Comparison of ENCODE assay signal across 1 cellular context in genomic region chr2:86440631-86441391, GRCh38.
TF ChIP-seq lines count a peak whose summit lies in the region.

KDM3A (plus strand) TSS chr2:86441371; CDS start chr2:86442048, 677 bp downstream.

TF ChIP-seq in HepG2, 621 proteins besides CTCF, POLR2A, EP300 and RAD21 (continued from another document and continues in another):
- TF ChIP-seq HMGXB4 (CRISPR knock-in tag; IDR thresholded peaks at IDR 0.05; ENCODE audit: borderline replicate concordance in 1 of 2, low read depth in 1 of 2): peak; percentile 85 to 92; a peak in 3 of 4 replicates
- TF ChIP-seq CENPT (CRISPR knock-in tag; IDR thresholded peaks at IDR 0.05; ENCODE audit: low read depth): 0 out of 2 replicates have a peak, but pooled peaks have one; percentile 87
- peak; percentile 95 for TF ChIP-seq HOXA5 (CRISPR knock-in tag; IDR thresholded peaks at IDR 0.05)
- TF ChIP-seq HMGXB3 (CRISPR knock-in tag; IDR thresholded peaks at IDR 0.05; ENCODE audit: borderline replicate concordance): peak; percentile 94
- TF ChIP-seq KAT2B (IDR thresholded peaks at IDR 0.05; ENCODE audit: borderline replicate concordance, low read depth, low read length): no peak
- TF ChIP-seq CEBPB (IDR thresholded peaks at IDR 0.05; ENCODE audit: borderline replicate concordance, low read depth, low read length): peak; percentile 87
- no peak for TF ChIP-seq HNRNPL (IDR thresholded peaks at IDR 0.05; ENCODE audit: low read depth, low read length)
- TF ChIP-seq JDP2 (CRISPR knock-in tag; IDR thresholded peaks at IDR 0.05; ENCODE audit: borderline replicate concordance): peak; percentile 89; the same call in 1 of the 2 replicates
- peak; percentile 98 for TF ChIP-seq ZNF724P (CRISPR knock-in tag; IDR thresholded peaks at IDR 0.05; ENCODE audit: borderline replicate concordance)
- TF ChIP-seq ZZZ3 (CRISPR knock-in tag; IDR thresholded peaks at IDR 0.05; ENCODE audit: borderline replicate concordance): peak; percentile 93; the same call in 1 of the 2 replicates
- no peak for TF ChIP-seq MBNL3 (CRISPR knock-in tag; conservative IDR thresholded peaks at IDR 0.05)
- peak; percentile 100 for TF ChIP-seq NFKB2 (CRISPR knock-in tag; IDR thresholded peaks at IDR 0.05; ENCODE audit: borderline replicate concordance)
- TF ChIP-seq SRSF1 (optimal IDR thresholded peaks at IDR 0.05; ENCODE audit: low read depth, low read length): peak; percentile 69
- TF ChIP-seq KDM4B (CRISPR knock-in tag; IDR thresholded peaks at IDR 0.05): peak; percentile 61
- TF ChIP-seq ZNF207 (IDR thresholded peaks at IDR 0.05; ENCODE audit: borderline replicate concordance): no peak
- peak; percentile 99 for TF ChIP-seq ZNF790 (CRISPR knock-in tag; IDR thresholded peaks at IDR 0.05; ENCODE audit: borderline replicate concordance)
- TF ChIP-seq GATA4 (IDR thresholded peaks at IDR 0.05; ENCODE audit: borderline replicate concordance, low read depth): no peak; the same call in 1 of the 2 replicates
- TF ChIP-seq ZNF17 (CRISPR knock-in tag; IDR thresholded peaks at IDR 0.05): peak; percentile 99
- TF ChIP-seq ZBTB46 (CRISPR knock-in tag; IDR thresholded peaks at IDR 0.05; ENCODE audit: borderline replicate concordance): no peak
- 0 out of 2 replicates have a peak, but pooled peaks have one; percentile 42 for TF ChIP-seq JUND (CRISPR knock-in tag; IDR thresholded peaks at IDR 0.05)
- TF ChIP-seq SIN3B (IDR thresholded peaks at IDR 0.05; ENCODE audit: low read length): peak; percentile 9; the same call in 1 of the 2 replicates
- 0 out of 2 replicates have a peak, but pooled peaks have one; percentile 14 for TF ChIP-seq ZNF567 (CRISPR knock-in tag; IDR thresholded peaks at IDR 0.05; ENCODE audit: borderline replicate concordance)
- TF ChIP-seq ZNF639 (CRISPR knock-in tag; conservative IDR thresholded peaks at IDR 0.05): peak; percentile 95
- TF ChIP-seq FOXA3 (CRISPR knock-in tag; IDR thresholded peaks at IDR 0.05): peak; percentile 65
- TF ChIP-seq RERE (CRISPR knock-in tag; IDR thresholded peaks at IDR 0.05; ENCODE audit: low read depth): peak; percentile 61; the same call in 1 of the 2 replicates
- TF ChIP-seq ZNF780A (CRISPR knock-in tag; IDR thresholded peaks at IDR 0.05): peak; percentile 96
- TF ChIP-seq PAWR (CRISPR knock-in tag; IDR thresholded peaks at IDR 0.05; ENCODE audit: borderline replicate concordance): no peak; the same call in 1 of the 2 replicates
- peak; percentile 99 for TF ChIP-seq ZNF841 (CRISPR knock-in tag; IDR thresholded peaks at IDR 0.05; ENCODE audit: borderline replicate concordance)
- TF ChIP-seq ZNF205 (CRISPR knock-in tag; IDR thresholded peaks at IDR 0.05): peak; percentile 58
- peak; percentile 82 for TF ChIP-seq MNT (IDR thresholded peaks at IDR 0.05)
- TF ChIP-seq ZNF816 (CRISPR knock-in tag; IDR thresholded peaks at IDR 0.05; ENCODE audit: borderline replicate concordance): peak; percentile 100
- no peak for TF ChIP-seq ZUFSP (CRISPR knock-in tag; IDR thresholded peaks at IDR 0.05; ENCODE audit: borderline replicate concordance)
- no peak for TF ChIP-seq ZNF383 (CRISPR knock-in tag; IDR thresholded peaks at IDR 0.05; ENCODE audit: borderline replicate concordance)
- peak; percentile 90 for TF ChIP-seq ZBTB39 (CRISPR knock-in tag; IDR thresholded peaks at IDR 0.05)
- TF ChIP-seq ZNF564 (CRISPR knock-in tag; IDR thresholded peaks at IDR 0.05): peak; percentile 98
- peak; percentile 99 for TF ChIP-seq ZNF879 (CRISPR knock-in tag; IDR thresholded peaks at IDR 0.05)
